In the genomic region with DNA sequence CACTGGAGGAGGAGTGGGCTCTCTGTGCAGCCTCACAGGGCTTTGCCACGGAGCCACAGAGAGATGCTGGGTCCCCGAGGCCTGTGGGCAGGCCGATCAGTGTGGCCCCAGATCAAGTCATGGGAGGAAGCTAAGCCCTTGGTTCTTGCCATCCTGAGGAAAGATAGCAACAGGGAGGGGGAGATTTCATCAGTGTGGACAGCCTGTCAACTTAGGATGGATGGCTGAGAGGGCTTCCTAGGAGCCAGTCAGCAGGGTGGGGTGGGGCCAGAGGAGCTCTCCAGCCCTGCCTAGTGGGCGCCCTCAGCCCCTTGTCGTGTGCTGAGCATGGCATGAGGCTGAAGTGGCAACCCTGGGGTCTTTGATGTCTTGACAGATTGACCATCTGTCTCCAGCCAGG, we compare ENCODE assay signal across 30 cellular contexts. TPM values are rescaled to one million over a fixed set of nuclear protein-coding genes. Genes with fewer than 3 reads are reported as not detected.
"Had no signal": no experiment of that assay in that cellular context is flagged by ENCODE, and none has a peak within 500 bp of the region (broad histone marks: within the 10 kb centered on the region; RNA-seq: fewer than 3 reads in every experiment).

No MANE protein-coding gene starts in this region.

- H3K27me3 ChIP-seq: uterus had no signal

- H3K36me3 Mint-ChIP-seq: mesothelial cell of epicardium; naive B cell; natural killer cell treated with Interleukin-12 subunit alpha and Interleukin-12 subunit beta and Interleukin-15 and Interleukin-18, amount 100 ng/mL, for 72 hours had no signal

- H3K36me3 ChIP-seq: esophagus squamous epithelium, left lung, neutrophil, right lobe of liver, stomach, tibial nerve, upper lobe of left lung, uterus had no signal

- H3K27ac Mint-ChIP-seq: effector memory CD8-positive, alpha-beta T cell; mesothelial cell of epicardium; naive B cell; natural killer cell treated with Interleukin-12 subunit alpha and Interleukin-12 subunit beta and Interleukin-15 and Interleukin-18, amount 100 ng/mL, for 72 hours; progenitor cell of endocrine pancreas; stimulated activated naive B cell treated with anti-CD40 and anti-IgM and Interleukin-4, amounts not matched to agents 10 μg/mL and 1 μg/mL and 100 μg/mL, for 72 hours had no signal

- H3K4me3 Mint-ChIP-seq: effector memory CD8-positive, alpha-beta T cell; mesothelial cell of epicardium; naive B cell; natural killer cell treated with Interleukin-12 subunit alpha and Interleukin-12 subunit beta and Interleukin-15 and Interleukin-18, amount 100 ng/mL, for 72 hours; neural crest cell; stimulated activated naive B cell treated with anti-CD40 and anti-IgM and Interleukin-4, amounts not matched to agents 10 μg/mL and 1 μg/mL and 100 μg/mL, for 72 hours had no signal

- H3K4me3 ChIP-seq: esophagus squamous epithelium, heart right ventricle, left lung, mucosa of descending colon, right lobe of liver, stomach, tibial nerve, upper lobe of left lung, uterus had no signal

- H3K9me3 Mint-ChIP-seq: effector memory CD8-positive, alpha-beta T cell; mesothelial cell of epicardium; naive B cell; natural killer cell treated with Interleukin-12 subunit alpha and Interleukin-12 subunit beta and Interleukin-15 and Interleukin-18, amount 100 ng/mL, for 72 hours; neural crest cell; stimulated activated naive B cell treated with anti-CD40 and anti-IgM and Interleukin-4, amounts not matched to agents 10 μg/mL and 1 μg/mL and 100 μg/mL, for 72 hours had no signal

- FAIRE-seq: endometrium, islet of Langerhans, small intestine had no signal

- H3K27ac ChIP-seq: heart right ventricle, left lung, neutrophil, parathyroid adenoma, right lobe of liver, tibial nerve, upper lobe of left lung had no signal

- H3K4me1 ChIP-seq: parathyroid adenoma had no signal

- ATAC-seq: effector memory CD8-positive, alpha-beta T cell; heart right ventricle; left cardiac atrium; left lung; mucosa of descending colon; natural killer cell treated with Interleukin-12 subunit alpha and Interleukin-12 subunit beta and Interleukin-15 and Interleukin-18, amount 100 ng/mL, for 72 hours; right lobe of liver; stimulated activated naive B cell treated with anti-CD40 and anti-IgM and Interleukin-4, amounts not matched to agents 10 μg/mL and 1 μg/mL and 100 μg/mL, for 72 hours had no signal

- H3K9me3 ChIP-seq: esophagus squamous epithelium, heart right ventricle, left lung, mucosa of descending colon, neutrophil, right lobe of liver, stomach, tibial nerve, upper lobe of left lung, uterus had no signal

- DNase-seq: cortex of kidney; effector memory CD8-positive, alpha-beta T cell; erythroblast; esophagus squamous epithelium; glutamatergic neuron; heart right ventricle; hippocampal formation; left cardiac atrium; left lung; mesenchymal stem cell; mucosa of descending colon; naive B cell; right lobe of liver; small intestine; stimulated activated CD4-positive, alpha-beta T cell treated with anti-CD3 and anti-CD28 coated beads, Interleukin-15, amount 100 ng/mL, for 24 hours; stimulated activated CD4-positive, alpha-beta T cell treated with anti-CD3 and anti-CD28 coated beads, Interleukin-2, amount 100 ng/mL, for 48 hours; stimulated activated naive B cell treated with anti-CD40 and anti-IgM and Interleukin-4, amounts not matched to agents 10 μg/mL and 1 μg/mL and 100 μg/mL, for 72 hours; stomach; uterus had no signal

RNA-seq across cellular contexts. Expression of a gene that starts 3.9 kb away (rescaled TPM):
- total RNA-seq: kidney epithelial cell; natural killer cell treated with Interleukin-12 subunit alpha and Interleukin-12 subunit beta and Interleukin-15 and Interleukin-18, amount 100 ng/mL, for 72 hours had no signal
